8 cellular contexts compared by ENCODE assay signal in the genomic region with DNA sequence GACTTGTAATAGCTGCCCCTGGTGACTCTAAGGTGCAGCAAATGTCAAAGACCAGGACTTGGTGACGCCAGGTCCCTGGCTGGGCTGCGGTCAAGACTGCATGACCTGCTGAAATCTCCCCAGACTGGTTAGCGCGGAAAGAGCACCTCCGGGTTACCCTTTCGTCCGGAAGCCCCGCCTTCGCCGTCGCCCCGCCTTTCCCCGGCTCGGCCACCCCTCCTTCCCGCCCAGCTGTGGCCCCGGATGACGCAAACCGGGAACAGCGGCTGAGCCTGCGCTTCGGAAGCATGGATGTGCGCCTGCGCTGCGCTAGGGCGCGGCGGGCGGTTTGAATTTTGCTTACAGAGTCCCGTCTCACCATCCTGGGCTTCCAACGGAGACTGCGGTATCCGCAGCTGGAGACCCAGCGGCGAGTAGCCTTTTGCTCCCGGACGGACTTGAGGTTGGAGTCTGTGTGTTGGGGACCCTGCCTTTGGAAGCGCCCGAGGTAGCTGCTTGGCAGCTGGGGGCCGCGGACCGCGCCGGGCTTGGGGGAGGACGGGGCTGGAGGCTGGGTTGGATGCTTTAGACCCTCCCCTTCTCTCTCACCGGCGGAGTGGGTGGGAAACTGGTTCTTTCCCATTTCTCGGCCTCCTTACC. TPM values are rescaled to one million over a fixed set of nuclear protein-coding genes. Genes with fewer than 3 reads are reported as not detected.
DNase-seq lines count a peak whose midpoint lies in the region; ATAC-seq, FAIRE-seq and TF ChIP-seq lines count a peak whose summit lies in the region.

A gene with protein sequence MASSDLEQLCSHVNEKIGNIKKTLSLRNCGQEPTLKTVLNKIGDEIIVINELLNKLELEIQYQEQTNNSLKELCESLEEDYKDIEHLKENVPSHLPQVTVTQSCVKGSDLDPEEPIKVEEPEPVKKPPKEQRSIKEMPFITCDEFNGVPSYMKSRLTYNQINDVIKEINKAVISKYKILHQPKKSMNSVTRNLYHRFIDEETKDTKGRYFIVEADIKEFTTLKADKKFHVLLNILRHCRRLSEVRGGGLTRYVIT (plus strand): TSS at position 294 of the 639 bp plus-strand sequence. CDS start 785 bp downstream, outside the sequence.

- H3K27ac ChIP-seq in OCI-LY7 (ENCODE audit: low read depth, low read length, poor library complexity, severe bottlenecking), result peak within 1 kb of the TSS; percentile 43
- peak within 1 kb of the TSS; percentile 21 for H3K27ac ChIP-seq in endothelial cell of umbilical vein (ENCODE audit: insufficient read depth, low read depth, low read length)

- no peak for TF ChIP-seq CTCF in D721Med (IDR thresholded peaks at IDR 0.05; ENCODE audit: insufficient read depth, missing control alignments)
- TF ChIP-seq CTCF in OCI-LY7 (conservative IDR thresholded peaks at IDR 0.05; ENCODE audit: low read length), result no peak
- TF ChIP-seq CTCF in endothelial cell of umbilical vein (IDR thresholded peaks at IDR 0.05; ENCODE audit: extremely low read depth in 1 of 2, insufficient read depth in 1 of 2, low read depth in 1 of 2, low read length in 2 of 2), result no peak

- peaks cover 0 to 3% of the 10 kb centered on the region in 2 experiments for H3K27me3 ChIP-seq in endothelial cell of umbilical vein (ENCODE audit: control insufficient read depth in 2 of 2, insufficient read depth in 2 of 2, low read length in 2 of 2)

- 0 out of 2 replicates have a peak, but pooled peaks cover 5% of the 10 kb centered on the region for H3K9me3 ChIP-seq in OCI-LY7 (ENCODE audit: low read length)
- H3K9me3 ChIP-seq in endothelial cell of umbilical vein (replicated peaks; ENCODE audit: control insufficient read depth, insufficient read depth, low read length), result no peaks in the 10 kb centered on the region

- H3K4me3 ChIP-seq in OCI-LY7 (ENCODE audit: low read depth, low read length, poor library complexity, severe bottlenecking) (peak within 1 kb of the TSS; percentile 87), endothelial cell of umbilical vein (replicated peaks in 1 of 3; ENCODE audit: insufficient read depth in 1 of 3, low read depth in 1 of 3, low read length in 3 of 3) (peak within 1 kb of the TSS; percentile 49 to 88 (median 58))

- peak within 1 kb of the TSS; percentile 93 for H3K4me2 ChIP-seq in OCI-LY7 (ENCODE audit: low read length)
- H3K4me2 ChIP-seq in endothelial cell of umbilical vein (ENCODE audit: insufficient read depth, low read length), result peak within 1 kb of the TSS; percentile 96

- CTCF ChIA-PET in OCI-LY7 (lab: Charles Lee; ENCODE audit: unreplicated experiment), result no interaction called here
- CTCF ChIA-PET in endothelial cell of umbilical vein (lab: Charles Lee), result interaction anchor here (0.9 to 3.1 kb wide), 2 partner anchors 18 to 106 kb away, joined by 3 to 17 read pairs; no protein-coding TSS in a partner anchor

- FAIRE-seq in D721Med (lab: Jason Lieb, UNC) (peak; percentile 29), endothelial cell of umbilical vein (lab: Jason Lieb, UNC) (peak; percentile 95)

- BruUV-seq in OCI-LY7 (replicated peaks; lab: Mats Ljungman, UMichigan) (no TSS peak), endothelial cell of umbilical vein (replicated peaks; lab: Mats Ljungman, UMichigan) (no TSS peak)

- H3K36me3 ChIP-seq in OCI-LY7 (ENCODE audit: insufficient read depth, low read length) (peaks cover 15% of the 10 kb centered on the region), endothelial cell of umbilical vein (ENCODE audit: control insufficient read depth in 2 of 2, extremely low read depth in 1 of 2, insufficient read depth in 2 of 2, low read length in 2 of 2) (no peaks in the 10 kb centered on the region)

- H3K79me2 ChIP-seq in OCI-LY7 (ENCODE audit: insufficient read depth, low read depth, low read length) (peaks cover 13% of the 10 kb centered on the region; the same call in 1 of the 2 replicates), endothelial cell of umbilical vein (ENCODE audit: control insufficient read depth, insufficient read depth, low read length) (peaks cover 15% of the 10 kb centered on the region)

- H3K9me1 ChIP-seq in endothelial cell of umbilical vein (replicated peaks; ENCODE audit: control insufficient read depth, extremely low read depth, insufficient read depth, low read length), result no peaks in the 10 kb centered on the region

- POLR2A ChIA-PET in OCI-LY7 (lab: Charles Lee) (interaction anchor here (0.6 to 0.7 kb wide), 2 partner anchors 263 to 915 kb away, joined by 3 read pairs; no protein-coding TSS in a partner anchor), endothelial cell of umbilical vein (lab: Charles Lee) (interaction anchor here (0.5 kb wide), 1 partner anchor 230 kb away, joined by 3 read pairs; no protein-coding TSS in a partner anchor)

- DNase-seq in D721Med (ENCODE audit: insufficient read length, low spot score) (peak; percentile 84), HuH-7.5 (ENCODE audit: low spot score) (peak; percentile 63), OCI-LY7 (ENCODE audit: low spot score) (peak; percentile 89), activated T-cell treated with anti-CD3 and anti-CD28 coated beads for 1 hour (ENCODE audit: low read depth) (peak; percentile 88), endothelial cell of umbilical vein (ENCODE audit: low read depth, low spot score) (peak; percentile 95), midbrain (lab: John Stamatoyannopoulos, UW) (peak; percentile 95)
- DNase-seq in stimulated activated CD8-positive, alpha-beta memory T cell treated with anti-CD3 and anti-CD28 coated beads, Interleukin-2, amount 100 ng/mL, for 1 hour (ENCODE audit: low read depth in 2 of 2), result peak; percentile 80 to 84

- peak; percentile 95 for ATAC-seq in GM21526 (IDR thresholded peaks at IDR 0.05; ENCODE audit: low FRiP score, unreplicated experiment)

- H3K9ac ChIP-seq in endothelial cell of umbilical vein (replicated peaks; ENCODE audit: extremely low read depth, insufficient read depth, low read length), result peak within 1 kb of the TSS; percentile 64

- intact Hi-C loops in OCI-LY7 (cut with micrococcal nuclease; ENCODE audit: unreplicated experiment) (loop anchor here (5.0 to 10.0 kb wide), 2 partner anchors 108 to 560 kb away; a partner anchor contains a TSS), endothelial cell of umbilical vein (cut with micrococcal nuclease) (loop anchor here (1.0 to 5.0 kb wide), 4 partner anchors 88 to 822 kb away; a partner anchor contains a TSS)

- H3K9me2 ChIP-seq in OCI-LY7 (ENCODE audit: insufficient read depth, low read length), result no peaks in the 10 kb centered on the region

- H3K4me1 ChIP-seq in OCI-LY7 (ENCODE audit: insufficient read depth, low read length, poor library complexity, severe bottlenecking) (peaks cover 17% of the 10 kb centered on the region), endothelial cell of umbilical vein (ENCODE audit: control insufficient read depth, extremely low read depth, insufficient read depth, low read length) (peaks cover 9% of the 10 kb centered on the region)

- dilution Hi-C loops in endothelial cell of umbilical vein (cut with MboI; ENCODE audit: extremely low pct_ligation_motif_present, low sequenced_read_pairs), result no loop called here

- no peaks in the 10 kb centered on the region for H4K20me1 ChIP-seq in OCI-LY7 (ENCODE audit: insufficient read depth, low read length)
- H4K20me1 ChIP-seq in endothelial cell of umbilical vein (replicated peaks; ENCODE audit: control insufficient read depth, extremely low read depth, insufficient read depth, low read length), result no peaks in the 10 kb centered on the region

- peak; percentile 79 for TF ChIP-seq POLR2A in endothelial cell of umbilical vein (IDR thresholded peaks at IDR 0.05; ENCODE audit: low read depth, low read length)

- H2AFZ ChIP-seq in OCI-LY7 (ENCODE audit: low read length), result peak within 1 kb of the TSS; percentile 72; the same call in 1 of the 2 replicates
- H2AFZ ChIP-seq in endothelial cell of umbilical vein (ENCODE audit: low read depth, low read length), result peak within 1 kb of the TSS; percentile 90

TF ChIP-seq in endothelial cell of umbilical vein, 7 proteins besides CTCF, POLR2A, EP300 and RAD21:
- TF ChIP-seq, protein P1, sequence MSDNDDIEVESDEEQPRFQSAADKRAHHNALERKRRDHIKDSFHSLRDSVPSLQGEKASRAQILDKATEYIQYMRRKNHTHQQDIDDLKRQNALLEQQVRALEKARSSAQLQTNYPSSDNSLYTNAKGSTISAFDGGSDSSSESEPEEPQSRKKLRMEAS (IDR thresholded peaks at IDR 0.05; ENCODE audit: insufficient read depth, insufficient read length), result peak; percentile 29
- TF ChIP-seq JUN (IDR thresholded peaks at IDR 0.05; ENCODE audit: borderline replicate concordance, insufficient read depth, insufficient read length, low read depth) (no peak), POLR2AphosphoS5 (IDR thresholded peaks at IDR 0.05; ENCODE audit: insufficient read depth, low read depth, low read length) (peak; percentile 78), EZH2 (IDR thresholded peaks at IDR 0.05; ENCODE audit: borderline replicate concordance, low read depth, low read length, severe bottlenecking) (no peak), FOS (IDR thresholded peaks at IDR 0.05; ENCODE audit: borderline replicate concordance, insufficient read depth, low read length) (peak; percentile 14), MYC (IDR thresholded peaks at IDR 0.05; ENCODE audit: low read depth, low read length) (no peak)
TF ChIP-seq in endothelial cell of umbilical vein: peak in this region for 3.

RNA-seq across cellular contexts. Expression of the gene that starts here (rescaled TPM):
- total RNA-seq in OCI-LY7 (2014; rRNA removed; shearing (Covaris generic)), result 22.2 and 28.8 TPM in 2 replicates
- total RNA-seq in OCI-LY7 (2022), result 29.2 and 31.1 TPM in 2 replicates
- total RNA-seq in endothelial cell of umbilical vein, result 21.9 and 23.9 TPM in 2 replicates
- 6.9 and 8.7 TPM in 2 replicates for polyA plus RNA-seq in endothelial cell of umbilical vein
- polyA plus RNA-seq in endothelial cell of umbilical vein (2011; cell fraction: cytosol; rRNA removed), result 11.9 and 13.8 TPM in 2 replicates
- 4.7 and 7.1 TPM in 2 replicates for polyA plus RNA-seq in endothelial cell of umbilical vein (2011; cell fraction: nucleus; rRNA removed)
- 4.6 and 12.7 TPM in 2 replicates for polyA plus RNA-seq in endothelial cell of umbilical vein (2012)
- 5.8 and 6.0 TPM in 2 replicates for polyA minus RNA-seq in endothelial cell of umbilical vein
- polyA minus RNA-seq in endothelial cell of umbilical vein (2011; cell fraction: cytosol; rRNA and poly(A)+ RNA removed), result 17.7 TPM
- polyA minus RNA-seq in endothelial cell of umbilical vein (2011; cell fraction: nucleus; rRNA and poly(A)+ RNA removed), result 2.8 and 3.7 TPM in 2 replicates

Comparison
In these comparisons a context has a peak if more than half of its experiments do, and no peak if none do; other contexts are left out.
1. Peak in every context shown above with its lines: DNase-seq, ATAC-seq, H3K4me3 ChIP-seq and H3K27ac ChIP-seq.